In the genomic region with DNA sequence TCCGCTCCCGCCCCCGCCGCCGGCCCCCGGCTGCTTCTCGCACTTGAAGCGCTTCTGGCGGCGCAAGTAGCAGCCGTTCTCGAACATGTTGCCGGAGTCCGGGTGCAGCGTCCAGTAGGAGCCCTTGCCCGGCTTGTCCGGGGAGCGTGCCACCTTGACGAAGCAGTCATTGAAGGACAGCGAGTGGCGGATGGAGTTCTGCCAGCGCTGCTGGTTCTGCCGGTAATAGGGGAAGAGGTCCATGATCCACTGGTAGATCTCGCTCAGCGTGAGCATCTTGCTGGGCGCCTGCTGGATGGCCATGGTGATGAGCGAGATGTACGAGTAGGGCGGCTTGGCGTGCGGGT, we compare ENCODE assay signal across 11 cellular contexts. TPM values are rescaled to one million over a fixed set of nuclear protein-coding genes. Genes with fewer than 3 reads are reported as not detected.
DNase-seq lines count a peak whose midpoint lies in the region; ATAC-seq, FAIRE-seq and TF ChIP-seq lines count a peak whose summit lies in the region.
"Had no signal": no experiment of that assay in that cellular context is flagged by ENCODE, and none has a peak within 500 bp of the region (broad histone marks: within the 10 kb centered on the region; RNA-seq: fewer than 3 reads in every experiment).

No MANE protein-coding gene starts in this region.

- CTCF ChIA-PET in HepG2 (lab: Yijun Ruan, JAX; ENCODE audit: low intra/inter-chr PET ratio, low total read pairs) = no interaction called here
- CTCF ChIA-PET in OCI-LY7 (lab: Charles Lee; ENCODE audit: unreplicated experiment) = no interaction called here

- H3K27ac ChIP-seq in Peyer's patch (peak overlapping the region in 3 of 4 donors; percentile 59 to 77 (median 73)), HepG2 (ENCODE audit: extremely low read length, insufficient read depth, low read length) (no peak overlapping the region), suprapubic skin (no peak overlapping the region), OCI-LY7 (ENCODE audit: low read depth, low read length, poor library complexity, severe bottlenecking) (no peak overlapping the region)

- no peak for TF ChIP-seq RAD21 in HepG2 (CRISPR knock-in tag; IDR thresholded peaks at IDR 0.05)

- WGBS in HepG2 (ENCODE audit: low lambda C conversion rate) = 99% methylated on average over 31 of the region's 31 CpGs
- 1% methylated on average over 13 of the region's 31 CpGs for WGBS in suprapubic skin

- intact Hi-C loops in HepG2 (cut with micrococcal nuclease; ENCODE audit: unreplicated experiment) (loop anchor here (5.0 kb wide), 2 partner anchors 110 to 205 kb away; no protein-coding TSS in a partner anchor), OCI-LY7 (cut with micrococcal nuclease; ENCODE audit: unreplicated experiment) (no loop called here)

- H3K36me3 ChIP-seq in Peyer's patch (no peaks in the 10 kb centered on the region), HepG2 (replicated peaks in 1 of 2; ENCODE audit: control insufficient read depth in 1 of 2, insufficient read depth in 2 of 2, low read length in 2 of 2) (peaks cover 9 to 14% of the 10 kb centered on the region in 2 experiments), suprapubic skin (no peaks in the 10 kb centered on the region), OCI-LY7 (ENCODE audit: insufficient read depth, low read length) (no peaks in the 10 kb centered on the region)

- peaks cover 0 to 42% of the 10 kb centered on the region in 2 donors for H3K27me3 ChIP-seq in Peyer's patch
- H3K27me3 ChIP-seq in HepG2 (ENCODE audit: control insufficient read depth in 1 of 2, insufficient read depth in 2 of 2, low read length in 2 of 2) = no peaks in the 10 kb centered on the region; a peak in 1 of 5 replicates
- H3K27me3 ChIP-seq in suprapubic skin = peaks cover 96% of the 10 kb centered on the region

- H3K4me1 ChIP-seq in Peyer's patch (peaks cover 0 to 14% (median 0%) of the 10 kb centered on the region in 4 donors), HepG2 (ENCODE audit: insufficient read depth, low read length) (peaks cover 55% of the 10 kb centered on the region), suprapubic skin (peaks cover 47% of the 10 kb centered on the region), OCI-LY7 (ENCODE audit: insufficient read depth, low read length, poor library complexity, severe bottlenecking) (no peaks in the 10 kb centered on the region)

- H3K9me2 ChIP-seq in OCI-LY7 (ENCODE audit: insufficient read depth, low read length) = no peaks in the 10 kb centered on the region

- TF ChIP-seq POLR2A in Peyer's patch (IDR thresholded peaks at IDR 0.05) = no peak
- no peak for TF ChIP-seq POLR2A in HepG2 (IDR thresholded peaks at IDR 0.05; ENCODE audit: insufficient read depth in 1 of 2, low read depth in 2 of 2, low read length in 2 of 2)
- no peak for TF ChIP-seq POLR2A in suprapubic skin (IDR thresholded peaks at IDR 0.05)
- TF ChIP-seq POLR2A in GM12892 (IDR thresholded peaks at IDR 0.05; ENCODE audit: low read depth, low read length) = no peak

- POLR2A ChIA-PET in HepG2 (lab: Yijun Ruan, JAX) (interaction anchor here (1.0 kb wide), 1 partner anchor 45 kb away, joined by 4 read pairs; no protein-coding TSS in a partner anchor), OCI-LY7 (lab: Charles Lee) (no interaction called here)

- H3K79me2 ChIP-seq in HepG2 (ENCODE audit: insufficient read depth, low read length) (peaks cover 77% of the 10 kb centered on the region), OCI-LY7 (ENCODE audit: insufficient read depth, low read depth, low read length) (no peaks in the 10 kb centered on the region)

- ATAC-seq in HepG2 (no peak), GM18909 (IDR thresholded peaks at IDR 0.05; ENCODE audit: poor library complexity, unreplicated experiment) (no peak)
- ATAC-seq: naive thymus-derived CD4-positive, alpha-beta T cell had no signal

- H4K20me1 ChIP-seq in HepG2 (ENCODE audit: insufficient read depth, low read length) (no peaks in the 10 kb centered on the region), OCI-LY7 (ENCODE audit: insufficient read depth, low read length) (no peaks in the 10 kb centered on the region)

- no peak for FAIRE-seq in HepG2 (lab: Jason Lieb, UNC)
- no peak for FAIRE-seq in GM12892 (lab: Jason Lieb, UNC)
- FAIRE-seq: GM19239 had no signal

- no peak overlapping the region for H3K9ac ChIP-seq in HepG2 (ENCODE audit: insufficient read depth, low read depth, low read length)

- TF ChIP-seq CTCF in Peyer's patch (IDR thresholded peaks at IDR 0.05) (no peak), HepG2 (CRISPR knock-in tag; IDR thresholded peaks at IDR 0.05) (no peak), suprapubic skin (IDR thresholded peaks at IDR 0.05) (no peak), OCI-LY7 (conservative IDR thresholded peaks at IDR 0.05; ENCODE audit: low read length) (no peak)

- DNase-seq in NCI-H2196 (lab: John Stamatoyannopoulos, UW; ENCODE audit: unreplicated experiment) = peak; percentile 53
- no peak for DNase-seq in NCI-H2196 treated with DMSO at 0.1 percent for 48 hours (lab: John Stamatoyannopoulos, UW; ENCODE audit: unreplicated experiment)
- peak in 2 of 3 donors; percentile 47 to 77 for DNase-seq in Peyer's patch
- no peak for DNase-seq in HepG2 (ENCODE audit: low spot score)
- no peak for DNase-seq in suprapubic skin (ENCODE audit: low spot score in 2 of 2)
- no peak for DNase-seq in OCI-LY7 (ENCODE audit: low spot score)
- DNase-seq in GM12892 (ENCODE audit: insufficient read length) = no peak
- DNase-seq: activated CD4-positive, CD25-positive, alpha-beta regulatory T cell; naive thymus-derived CD4-positive, alpha-beta T cell had no signal

- H3K4me2 ChIP-seq in HepG2 (ENCODE audit: low read depth, low read length) (no peak overlapping the region), OCI-LY7 (ENCODE audit: low read length) (no peak overlapping the region)

- peak overlapping the region in 3 of 4 donors; percentile 20 to 70 (median 54) for H3K4me3 ChIP-seq in Peyer's patch
- no peak overlapping the region for H3K4me3 ChIP-seq in HepG2 (replicated peaks in 1 of 3; ENCODE audit: insufficient read depth in 1 of 3, low read depth in 2 of 3, low read length in 3 of 3)
- peak overlapping the region; percentile 4 for H3K4me3 ChIP-seq in suprapubic skin
- H3K4me3 ChIP-seq in OCI-LY7 (ENCODE audit: low read depth, low read length, poor library complexity, severe bottlenecking) = no peak overlapping the region

- H2AFZ ChIP-seq in HepG2 (ENCODE audit: low read length) (no peak overlapping the region), OCI-LY7 (ENCODE audit: low read length) (no peak overlapping the region)

- in situ Hi-C loops in HepG2 (cut with HindIII; ENCODE audit: extremely low pct_ligation_motif_present, low pct_unique_long_range_greater_than_20kb) = loop anchor here (5.0 kb wide), 1 partner anchor 340 kb away; no protein-coding TSS in a partner anchor

- no peak for TF ChIP-seq EP300 in HepG2 (IDR thresholded peaks at IDR 0.05; ENCODE audit: low read depth in 2 of 2, low read length in 2 of 2)
- no peak for TF ChIP-seq EP300 in HepG2 (CRISPR knock-in tag; IDR thresholded peaks at IDR 0.05; ENCODE audit: borderline replicate concordance)
- no peak for TF ChIP-seq EP300 in suprapubic skin (IDR thresholded peaks at IDR 0.05)

- H3K9me3 ChIP-seq in Peyer's patch (no peaks in the 10 kb centered on the region), HepG2 (ENCODE audit: low read length) (no peaks in the 10 kb centered on the region), suprapubic skin (no peaks in the 10 kb centered on the region), OCI-LY7 (ENCODE audit: low read length) (0 out of 2 replicates have a peak, but pooled peaks cover 4% of the 10 kb centered on the region)

- no TSS peak for BruUV-seq in HepG2 (replicated peaks; lab: Mats Ljungman, UMichigan)
- BruUV-seq in OCI-LY7 (replicated peaks; lab: Mats Ljungman, UMichigan) = no TSS peak

RNA-seq across cellular contexts. Expression of gene FOXA1, which starts 3.1 kb away (rescaled TPM):
- total RNA-seq in Peyer's patch = 10 to 100 TPM in 3 of 4 donors, 1 to 10 TPM in 1; 7.4 to 24.6 (median 21.4) TPM
- total RNA-seq in HepG2 (2016; rRNA removed; fragmentation: Illumina TruSeq; extraction: Trizol) = 58.1 and 58.6 TPM in 2 replicates
- 14.5 and 16.1 TPM in 2 replicates for total RNA-seq in HepG2 (2016; cell fraction: cytosol; rRNA removed; fragmentation: Illumina TruSeq; extraction: Trizol; ENCODE audit: low read depth)
- 51.7 and 53.7 TPM in 2 replicates for total RNA-seq in HepG2 (2016; cell fraction: insoluble cytoplasmic fraction; rRNA removed; fragmentation: Illumina TruSeq; extraction: Trizol)
- total RNA-seq in HepG2 (2016; cell fraction: membrane; rRNA removed; fragmentation: Illumina TruSeq; extraction: Trizol) = 58.2 and 61.8 TPM in 2 replicates
- 59.1 and 60.1 TPM in 2 replicates for total RNA-seq in HepG2 (2016; cell fraction: nucleus; rRNA removed; fragmentation: Illumina TruSeq; extraction: Trizol)
- 43.4 and 47.6 TPM in 2 replicates for polyA plus RNA-seq in HepG2 (2011; rRNA removed)
- 41.8 and 44.7 TPM in 2 replicates for polyA plus RNA-seq in HepG2 (2011; cell fraction: cytosol; rRNA removed)
- 54.5 and 66.1 TPM in 2 replicates for polyA plus RNA-seq in HepG2 (2011; cell fraction: nucleus; rRNA removed)
- 32.0 and 32.4 TPM in 2 replicates for polyA plus RNA-seq in HepG2 (2012)
- polyA plus RNA-seq in HepG2 (2016; cell fraction: cytosol; fragmentation: Illumina TruSeq; extraction: Trizol; ENCODE audit: low read depth) = 9.3 and 9.9 TPM in 2 replicates
- polyA plus RNA-seq in HepG2 (2016; cell fraction: insoluble cytoplasmic fraction; fragmentation: Illumina TruSeq; extraction: Trizol; ENCODE audit: low read depth) = 93.1 and 102 TPM in 2 replicates
- polyA plus RNA-seq in HepG2 (2016; cell fraction: membrane; fragmentation: Illumina TruSeq; extraction: Trizol; ENCODE audit: low read depth) = 37.3 and 39.0 TPM in 2 replicates
- 98.8 and 112 TPM in 2 replicates for polyA plus RNA-seq in HepG2 (2016; cell fraction: nucleus; fragmentation: Illumina TruSeq; extraction: Trizol; ENCODE audit: insufficient read depth, low read depth)
- polyA minus RNA-seq in HepG2 (2011; rRNA and poly(A)+ RNA removed; ENCODE audit: low replicate concordance) = 4.0 and 60.9 TPM in 2 replicates
- polyA minus RNA-seq in HepG2 (2011; cell fraction: cytosol; rRNA and poly(A)+ RNA removed) = 54.0 and 57.6 TPM in 2 replicates
- 76.0 and 85.0 TPM in 2 replicates for polyA minus RNA-seq in HepG2 (2011; cell fraction: nucleus; rRNA and poly(A)+ RNA removed)
- total RNA-seq in suprapubic skin = 10 to 100 TPM in 2 of 4 donors, 1 to 10 TPM in 2; 4.8 to 14.4 (median 8.3) TPM
- not detected in 2 replicates for total RNA-seq in OCI-LY7 (2014; rRNA removed; shearing (Covaris generic))
- total RNA-seq in OCI-LY7 (2022) = not detected in 2 replicates
- not detected for polyA plus RNA-seq in GM12892 (2012; ENCODE audit: missing spikeins)
- total RNA-seq: naive thymus-derived CD4-positive, alpha-beta T cell had no signal
- polyA plus RNA-seq: naive thymus-derived CD4-positive, alpha-beta T cell had no signal

RNA-seq across cellular contexts. Expression of gene TTC6, which starts 3.5 kb away (rescaled TPM):
- total RNA-seq in Peyer's patch (10 to 100 TPM in 1 of 4 donors, 1 to 10 TPM in 2, not detected in 1; 1.8 to 12.7 (median 3.6) TPM), HepG2 (2016; rRNA removed; fragmentation: Illumina TruSeq; extraction: Trizol) (13.2 and 27.4 TPM in 2 replicates), suprapubic skin (1 to 10 TPM in 2 of 4 donors, under 1 TPM in 2; 0.18 to 9.5 (median 1.1) TPM), OCI-LY7 (2022) (not detected in 2 replicates)
- total RNA-seq in HepG2 (2016; cell fraction: cytosol; rRNA removed; fragmentation: Illumina TruSeq; extraction: Trizol; ENCODE audit: low read depth) = 21.5 and 24.0 TPM in 2 replicates
- 11.2 and 26.5 TPM in 2 replicates for total RNA-seq in HepG2 (2016; cell fraction: insoluble cytoplasmic fraction; rRNA removed; fragmentation: Illumina TruSeq; extraction: Trizol)
- total RNA-seq in HepG2 (2016; cell fraction: membrane; rRNA removed; fragmentation: Illumina TruSeq; extraction: Trizol) = 16.2 and 16.4 TPM in 2 replicates
- total RNA-seq in HepG2 (2016; cell fraction: nucleus; rRNA removed; fragmentation: Illumina TruSeq; extraction: Trizol) = 87.8 and 88.1 TPM in 2 replicates
- polyA plus RNA-seq in HepG2 (2011; rRNA removed) = 8.6 and 9.3 TPM in 2 replicates
- 2.6 and 3.9 TPM in 2 replicates for polyA plus RNA-seq in HepG2 (2011; cell fraction: cytosol; rRNA removed)
- 28.3 and 28.6 TPM in 2 replicates for polyA plus RNA-seq in HepG2 (2011; cell fraction: nucleus; rRNA removed)
- 7.9 and 8.5 TPM in 2 replicates for polyA plus RNA-seq in HepG2 (2012)
- 3.5 and 4.5 TPM in 2 replicates for polyA plus RNA-seq in HepG2 (2016; cell fraction: cytosol; fragmentation: Illumina TruSeq; extraction: Trizol; ENCODE audit: low read depth)
- 5.4 and 8.4 TPM in 2 replicates for polyA plus RNA-seq in HepG2 (2016; cell fraction: insoluble cytoplasmic fraction; fragmentation: Illumina TruSeq; extraction: Trizol; ENCODE audit: low read depth)
- polyA plus RNA-seq in HepG2 (2016; cell fraction: membrane; fragmentation: Illumina TruSeq; extraction: Trizol; ENCODE audit: low read depth) = 4.9 and 5.2 TPM in 2 replicates
- polyA plus RNA-seq in HepG2 (2016; cell fraction: nucleus; fragmentation: Illumina TruSeq; extraction: Trizol; ENCODE audit: insufficient read depth, low read depth) = 52.2 and 52.8 TPM in 2 replicates
- 0.61 and 8.5 TPM in 2 replicates for polyA minus RNA-seq in HepG2 (2011; rRNA and poly(A)+ RNA removed; ENCODE audit: low replicate concordance)
- 4.9 and 5.1 TPM in 2 replicates for polyA minus RNA-seq in HepG2 (2011; cell fraction: cytosol; rRNA and poly(A)+ RNA removed)
- polyA minus RNA-seq in HepG2 (2011; cell fraction: nucleus; rRNA and poly(A)+ RNA removed) = 136 TPM in 2 replicates
- total RNA-seq in OCI-LY7 (2014; rRNA removed; shearing (Covaris generic)) = not detected in 2 replicates
- not detected for polyA plus RNA-seq in GM12892 (2012; ENCODE audit: missing spikeins)
- total RNA-seq: naive thymus-derived CD4-positive, alpha-beta T cell had no signal
- polyA plus RNA-seq: naive thymus-derived CD4-positive, alpha-beta T cell had no signal

Comparison
In these comparisons a context has a peak if more than half of its experiments do, and no peak if none do; other contexts are left out.
1. DNase-seq: peak in NCI-H2196 (single experiment) and Peyer's patch (2 of 3); none in NCI-H2196 treated with DMSO at 0.1 percent for 48 hours (single experiment), HepG2 (single experiment), suprapubic skin (0 of 2), OCI-LY7 (single experiment) and GM12892 (single experiment).
2. H3K27ac ChIP-seq: peak in Peyer's patch (3 of 4); none in HepG2 (single experiment), suprapubic skin (single experiment) and OCI-LY7 (single experiment).
3. H3K4me3 ChIP-seq: peak in Peyer's patch (3 of 4) and suprapubic skin (single experiment); none in HepG2 (0 of 3) and OCI-LY7 (single experiment).
4. RNA of gene FOXA1, which starts 3.1 kb away (total RNA-seq): 14.5 to 61.8 TPM in HepG2, 7.4 to 24.6 TPM in Peyer's patch and 4.8 to 14.4 TPM in suprapubic skin; not detected in OCI-LY7; every median in the first group is over 4 times any median in the second.